ENCODE assay signal across 24 cellular contexts in the genomic region with DNA sequence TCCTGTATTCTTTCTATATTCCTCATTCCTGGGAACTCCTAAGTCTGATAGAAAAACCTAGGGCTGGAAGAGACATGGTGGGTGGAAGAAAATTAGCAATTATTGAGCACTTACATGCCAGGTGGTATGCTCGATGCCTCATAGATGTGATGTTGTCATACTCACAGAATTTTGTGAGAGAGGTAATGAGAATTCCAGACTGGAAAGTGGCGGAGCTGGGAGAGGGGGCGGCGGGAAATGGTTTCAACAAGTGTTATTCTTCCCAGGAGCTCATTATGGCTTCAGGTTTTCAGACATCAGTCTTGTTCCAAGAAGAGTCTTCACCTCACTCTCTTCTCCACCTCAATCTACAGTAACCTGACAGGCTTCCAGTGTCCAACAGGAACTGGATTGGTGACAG. TPM values are rescaled to one million over a fixed set of nuclear protein-coding genes. Genes with fewer than 3 reads are reported as not detected.
DNase-seq lines count a peak whose midpoint lies in the region; ATAC-seq, FAIRE-seq and TF ChIP-seq lines count a peak whose summit lies in the region.
"Had no signal": no experiment of that assay in that cellular context is flagged by ENCODE, and none has a peak within 500 bp of the region (broad histone marks: within the 10 kb centered on the region; RNA-seq: fewer than 3 reads in every experiment).

No MANE protein-coding gene starts in this region.

- no peaks in the 10 kb centered on the region for H3K27me3 ChIP-seq in breast epithelium
- no peaks in the 10 kb centered on the region for H3K27me3 ChIP-seq in gastrocnemius medialis
- H3K27me3 ChIP-seq: BE2C had no signal

- H3K27ac ChIP-seq in breast epithelium, result peak overlapping the region in 1 of 2 donors; percentile 95
- peak overlapping the region; percentile 86 to 92 (median 90) for H3K27ac ChIP-seq in gastrocnemius medialis
- H3K27ac ChIP-seq: 22Rv1, SJCRH30 had no signal

- POLR2A ChIA-PET in MCF 10A (lab: Yijun Ruan, JAX), result interaction anchor here (0.5 to 0.6 kb wide), 2 partner anchors 78 to 160 kb away, joined by 3 to 4 read pairs; no protein-coding TSS in a partner anchor

- no peaks in the 10 kb centered on the region for H3K27me3 Mint-ChIP-seq in MCF 10A (ENCODE audit: insufficient read depth, unreplicated experiment)

- no peaks in the 10 kb centered on the region for H3K9me3 Mint-ChIP-seq in MCF 10A (ENCODE audit: unreplicated experiment)
- H3K9me3 Mint-ChIP-seq: CD14-positive monocyte; CD8-positive, alpha-beta memory T cell had no signal

- no peak overlapping the region for H3K4me3 ChIP-seq in breast epithelium
- H3K4me3 ChIP-seq in gastrocnemius medialis, result no peak overlapping the region
- H3K4me3 ChIP-seq: SJCRH30 had no signal

- no peak for ATAC-seq in gastrocnemius medialis
- ATAC-seq in GM18867 (IDR thresholded peaks at IDR 0.05; ENCODE audit: unreplicated experiment), result no peak

- peak overlapping the region; percentile 94 for H3K27ac Mint-ChIP-seq in MCF 10A (ENCODE audit: low read depth, unreplicated experiment)
- H3K27ac Mint-ChIP-seq: CD14-positive monocyte; CD8-positive, alpha-beta memory T cell had no signal

- BruUV-seq in MCF 10A (replicated peaks; lab: Mats Ljungman, UMichigan), result no TSS peak

- H3K36me3 Mint-ChIP-seq in MCF 10A (ENCODE audit: insufficient read depth, unreplicated experiment), result peaks cover 4% of the 10 kb centered on the region
- H3K36me3 Mint-ChIP-seq: CD14-positive monocyte; CD8-positive, alpha-beta memory T cell had no signal

- no peak for FAIRE-seq in D721Med (lab: Jason Lieb, UNC)
- FAIRE-seq: GM12892, GM19239, RCC 7860 had no signal

- H3K9me3 ChIP-seq in breast epithelium (no peaks in the 10 kb centered on the region), gastrocnemius medialis (no peaks in the 10 kb centered on the region)
- H3K9me3 ChIP-seq: BE2C, SJCRH30 had no signal

- DNase-seq in MCF 10A (ENCODE audit: unreplicated experiment), result no peak
- DNase-seq in breast epithelium (ENCODE audit: low spot score in 2 of 2), result no peak
- peak; percentile 34 for DNase-seq in G401 (ENCODE audit: low spot score)
- peak in 34 of 42 donors; percentile 10 to 76 (median 46) for DNase-seq in head of caudate nucleus
- no peak for DNase-seq in gastrocnemius medialis
- DNase-seq in NCI-H69 (lab: John Stamatoyannopoulos, UW), result no peak
- no peak for DNase-seq in D721Med (ENCODE audit: insufficient read length, low spot score)
- DNase-seq: BE2C; CD8-positive, alpha-beta memory T cell; DMS79 treated with DMSO at 0.1 percent for 48 hours; Karpas-422; NCI-H1105 treated with DMSO at 0.1 percent for 48 hours; NCI-H146; NCI-H1930; NCI-H2107; NCI-H524; NCI-H774; SJCRH30 had no signal

- CTCF ChIA-PET in MCF 10A (lab: Yijun Ruan, JAX), result interaction anchor here (1.2 to 11.8 kb wide), 4 partner anchors 11 to 337 kb away, joined by 3 to 279 read pairs (median 28); no protein-coding TSS in a partner anchor

- H3K4me1 Mint-ChIP-seq in MCF 10A (ENCODE audit: insufficient read depth, unreplicated experiment), result peaks cover 28% of the 10 kb centered on the region
- H3K4me1 Mint-ChIP-seq: CD8-positive, alpha-beta memory T cell had no signal

- no peak overlapping the region for H3K4me3 Mint-ChIP-seq in MCF 10A (ENCODE audit: unreplicated experiment)
- H3K4me3 Mint-ChIP-seq: CD8-positive, alpha-beta memory T cell had no signal

- H3K36me3 ChIP-seq in breast epithelium, result no peaks in the 10 kb centered on the region
- no peaks in the 10 kb centered on the region for H3K36me3 ChIP-seq in gastrocnemius medialis
- H3K36me3 ChIP-seq: SJCRH30 had no signal

- TF ChIP-seq POLR2A in breast epithelium (IDR thresholded peaks at IDR 0.05) (no peak), gastrocnemius medialis (IDR thresholded peaks at IDR 0.05) (no peak)

- TF ChIP-seq CTCF in MCF 10A (IDR thresholded peaks at IDR 0.05; ENCODE audit: unreplicated experiment) (no peak), breast epithelium (IDR thresholded peaks at IDR 0.05) (no peak), gastrocnemius medialis (IDR thresholded peaks at IDR 0.05 in 4 of 5, conservative IDR thresholded peaks at IDR 0.05 in 1 of 5) (no peak), D721Med (IDR thresholded peaks at IDR 0.05; ENCODE audit: insufficient read depth, missing control alignments) (no peak)

- intact Hi-C loops in MCF 10A (cut with micrococcal nuclease) (no loop called here), breast epithelium (cut with DNase I; ENCODE audit: low total_unique reads) (no loop called here), head of caudate nucleus (cut with DNase I) (no loop called here), gastrocnemius medialis (cut with DNase I; ENCODE audit: low total_unique reads) (no loop called here)

- H3K4me1 ChIP-seq in breast epithelium (peaks cover 0 to 8% of the 10 kb centered on the region in 2 donors), gastrocnemius medialis (peaks cover 39 to 61% of the 10 kb centered on the region in 2 donors)
- H3K4me1 ChIP-seq: BE2C, SJCRH30 had no signal

- in situ Hi-C loops in G401 (cut with HindIII; ENCODE audit: low sequenced_read_pairs), result no loop called here
- in situ Hi-C loops in gastrocnemius medialis (cut with MboI; ENCODE audit: low sequenced_read_pairs in 4 of 4), result loop anchor here in 3 of 4 donors (5.0 to 25.0 kb wide), 2 partner anchors 35 to 570 kb away; no protein-coding TSS in a partner anchor

RNA-seq across cellular contexts. Expression of a gene that starts 16.2 kb away (rescaled TPM):
- total RNA-seq in MCF 10A (2022), result not detected in 2 replicates
- 100 to 1,000 TPM in 1 of 3 donors, 10 to 100 TPM in 2; 27.4 to 170 (median 46.9) TPM for total RNA-seq in breast epithelium
- 0.12 TPM in 1 of 2 replicates, not detected in the other for total RNA-seq in G401 (2014; rRNA removed; shearing (Covaris generic))
- total RNA-seq in gastrocnemius medialis, result 10 to 100 TPM; 15.9 to 29.7 (median 22.5) TPM
- total RNA-seq: CD8-positive, alpha-beta memory T cell; SJCRH30 had no signal

Comparison
In these comparisons a context has a peak if more than half of its experiments do, and no peak if none do; other contexts are left out.
1. RNA of a gene that starts 16.2 kb away (total RNA-seq): 27.4 to 170 TPM in breast epithelium and 15.9 to 29.7 TPM in gastrocnemius medialis; not detected in MCF 10A and 0.12 TPM in G401; every median in the first group is over 10 times any median in the second.
2. DNase-seq: peak in G401 (single experiment) and head of caudate nucleus (34 of 42); none in MCF 10A (single experiment), breast epithelium (0 of 2), gastrocnemius medialis (0 of 2), NCI-H69 (single experiment) and D721Med (single experiment).